Comparison of ENCODE assay signal across 20 cellular contexts in the genomic region with DNA sequence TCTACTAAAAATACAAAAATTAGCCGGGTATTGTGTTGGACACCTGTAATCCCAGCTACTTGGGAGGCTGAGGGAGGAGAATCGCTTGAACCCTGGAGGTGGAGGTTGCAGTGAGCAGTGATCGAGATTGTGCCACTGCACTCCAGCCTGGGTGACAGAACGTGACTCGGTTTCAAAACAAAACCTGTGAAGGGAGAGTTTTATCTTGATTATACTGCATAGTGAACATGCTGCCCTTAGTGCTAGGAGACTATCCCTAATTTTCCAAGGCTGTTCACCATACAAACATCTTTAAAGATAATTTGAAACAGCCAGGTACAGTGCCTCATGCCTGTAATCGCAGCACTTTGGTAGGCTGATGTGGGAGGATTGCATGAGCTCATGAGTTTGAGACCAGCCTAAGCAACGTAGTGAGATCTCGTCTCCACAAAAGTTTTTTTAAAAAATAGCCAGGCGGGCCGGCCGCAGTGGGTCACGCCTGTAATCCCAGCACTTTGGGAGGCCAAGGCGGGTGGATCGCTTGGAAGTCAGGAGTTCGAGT. TPM values are rescaled to one million over a fixed set of nuclear protein-coding genes. Genes with fewer than 3 reads are reported as not detected.
DNase-seq lines count a peak whose midpoint lies in the region; ATAC-seq and TF ChIP-seq lines count a peak whose summit lies in the region.
"Had no signal": no experiment of that assay in that cellular context is flagged by ENCODE, and none has a peak within 500 bp of the region (broad histone marks: within the 10 kb centered on the region; RNA-seq: fewer than 3 reads in every experiment).

No MANE protein-coding gene starts in this region.

- H2AFZ ChIP-seq in OCI-LY7 (ENCODE audit: low read length) = no peak overlapping the region
- no peak overlapping the region for H2AFZ ChIP-seq in hepatocyte
- H2AFZ ChIP-seq: GM23248 had no signal

- H3K27me3 Mint-ChIP-seq in activated naive CD8-positive, alpha-beta T cell treated with anti-CD3 and anti-CD28 coated beads, Interleukin-2, amount 50 U/mL, for 24 hours = no peaks in the 10 kb centered on the region
- no peaks in the 10 kb centered on the region for H3K27me3 Mint-ChIP-seq in activated naive CD8-positive, alpha-beta T cell treated with anti-CD3 and anti-CD28 coated beads for 36 hours
- H3K27me3 Mint-ChIP-seq: CD4-positive, CD25-positive, alpha-beta regulatory T cell had no signal

- H3K79me2 ChIP-seq in OCI-LY7 (ENCODE audit: insufficient read depth, low read depth, low read length) (peaks cover 91% of the 10 kb centered on the region), hepatocyte (peaks cover 85% of the 10 kb centered on the region)

- H3K9me2 ChIP-seq in OCI-LY7 (ENCODE audit: insufficient read depth, low read length) (no peaks in the 10 kb centered on the region), hepatocyte (replicated peaks; ENCODE audit: insufficient read depth) (no peaks in the 10 kb centered on the region)

- no peak overlapping the region for H3K4me3 Mint-ChIP-seq in activated naive CD8-positive, alpha-beta T cell treated with anti-CD3 and anti-CD28 coated beads, Interleukin-2, amount 50 U/mL, for 24 hours
- no peak overlapping the region for H3K4me3 Mint-ChIP-seq in activated naive CD8-positive, alpha-beta T cell treated with anti-CD3 and anti-CD28 coated beads for 36 hours

- H3K4me2 ChIP-seq in OCI-LY7 (ENCODE audit: low read length) (peak overlapping the region; percentile 93), hepatocyte (no peak overlapping the region)

- H3K9me3 ChIP-seq in OCI-LY7 (ENCODE audit: low read length) (no peaks in the 10 kb centered on the region), hepatocyte (ENCODE audit: low read depth) (no peaks in the 10 kb centered on the region), tibial artery (no peaks in the 10 kb centered on the region)

- DNase-seq in activated naive CD8-positive, alpha-beta T cell treated with anti-CD3 and anti-CD28 coated beads, Interleukin-2, amount 50 U/mL, for 24 hours = no peak
- no peak for DNase-seq in activated naive CD8-positive, alpha-beta T cell treated with anti-CD3 and anti-CD28 coated beads for 36 hours
- DNase-seq in OCI-LY7 (ENCODE audit: low spot score) (no peak), hepatocyte (ENCODE audit: low spot score) (no peak), tibial artery (no peak), mesenteric fat pad (ENCODE audit: low spot score) (no peak), NCI-H345 (lab: John Stamatoyannopoulos, UW) (no peak)
- DNase-seq in activated CD4-positive, alpha-beta T cell treated with anti-CD3 and anti-CD28 coated beads, Interleukin-2, amount 50 U/mL, for 4 hours = no peak
- DNase-seq: Calu3; CD4-positive, CD25-positive, alpha-beta regulatory T cell; DMS79 treated with DMSO at 0.1 percent for 48 hours; GF-D8; Kasumi-1; MV-4-11; NCI-H1436; NCI-H2029 treated with DMSO at 0.1 percent for 48 hours; NCI-H524; NK-92 treated with Interleukin-12 subunit alpha and Interleukin-12 subunit beta, amount 100 ng/mL, for 24 hours; PC-3 had no signal

- H3K9me3 Mint-ChIP-seq in activated naive CD8-positive, alpha-beta T cell treated with anti-CD3 and anti-CD28 coated beads, Interleukin-2, amount 50 U/mL, for 24 hours = no peaks in the 10 kb centered on the region
- no peaks in the 10 kb centered on the region for H3K9me3 Mint-ChIP-seq in activated naive CD8-positive, alpha-beta T cell treated with anti-CD3 and anti-CD28 coated beads for 36 hours
- H3K9me3 Mint-ChIP-seq: CD4-positive, CD25-positive, alpha-beta regulatory T cell had no signal

- H4K20me1 ChIP-seq in OCI-LY7 (ENCODE audit: insufficient read depth, low read length) (peaks cover 12% of the 10 kb centered on the region), hepatocyte (ENCODE audit: insufficient read depth, poor library complexity, severe bottlenecking) (no peaks in the 10 kb centered on the region)

- POLR2A ChIA-PET in OCI-LY7 (lab: Charles Lee) = interaction anchor here (1.6 to 7.5 kb wide), 5 partner anchors 12 to 65 kb away, joined by 4 to 125 read pairs (median 6); no protein-coding TSS in a partner anchor

- H3K4me1 ChIP-seq in OCI-LY7 (ENCODE audit: insufficient read depth, low read length, poor library complexity, severe bottlenecking) (peaks cover 80% of the 10 kb centered on the region), hepatocyte (ENCODE audit: insufficient read depth) (peaks cover 33% of the 10 kb centered on the region), tibial artery (peaks cover 0 to 74% (median 37%) of the 10 kb centered on the region in 4 donors)

- H3K36me3 ChIP-seq in OCI-LY7 (ENCODE audit: insufficient read depth, low read length) = peaks cover 20% of the 10 kb centered on the region; the same call in 1 of the 2 replicates
- no peaks in the 10 kb centered on the region for H3K36me3 ChIP-seq in hepatocyte (replicated peaks; ENCODE audit: insufficient read depth, low read depth)
- H3K36me3 ChIP-seq in tibial artery = no peaks in the 10 kb centered on the region

- CTCF ChIA-PET in OCI-LY7 (lab: Charles Lee; ENCODE audit: unreplicated experiment) = no interaction called here

- H3K27ac ChIP-seq in OCI-LY7 (ENCODE audit: low read depth, low read length, poor library complexity, severe bottlenecking) (peak overlapping the region; percentile 91), hepatocyte (peak overlapping the region; percentile 63), tibial artery (peak overlapping the region; percentile 58 to 62)
- H3K27ac ChIP-seq: GM23248 had no signal

- H3K36me3 Mint-ChIP-seq in activated naive CD8-positive, alpha-beta T cell treated with anti-CD3 and anti-CD28 coated beads, Interleukin-2, amount 50 U/mL, for 24 hours (ENCODE audit: low read depth) = no peaks in the 10 kb centered on the region
- H3K36me3 Mint-ChIP-seq in activated naive CD8-positive, alpha-beta T cell treated with anti-CD3 and anti-CD28 coated beads for 36 hours = peaks cover 3% of the 10 kb centered on the region

- BruUV-seq in OCI-LY7 (replicated peaks; lab: Mats Ljungman, UMichigan) = no TSS peak

- ATAC-seq in activated naive CD8-positive, alpha-beta T cell treated with anti-CD3 and anti-CD28 coated beads, Interleukin-2, amount 50 U/mL, for 24 hours = no peak
- ATAC-seq: PC-3 had no signal

- TF ChIP-seq CTCF in OCI-LY7 (conservative IDR thresholded peaks at IDR 0.05; ENCODE audit: low read length) (no peak), hepatocyte (IDR thresholded peaks at IDR 0.05; ENCODE audit: poor library complexity) (no peak), tibial artery (IDR thresholded peaks at IDR 0.05) (no peak)

- intact Hi-C loops in OCI-LY7 (cut with micrococcal nuclease; ENCODE audit: unreplicated experiment) = no loop called here
- intact Hi-C loops in tibial artery (cut with DNase I; ENCODE audit: low total_unique reads) = no loop called here

- H3K27me3 ChIP-seq in hepatocyte (no peaks in the 10 kb centered on the region), tibial artery (no peaks in the 10 kb centered on the region)

- H3K27ac Mint-ChIP-seq in activated naive CD8-positive, alpha-beta T cell treated with anti-CD3 and anti-CD28 coated beads, Interleukin-2, amount 50 U/mL, for 24 hours = peak overlapping the region; percentile 88
- H3K27ac Mint-ChIP-seq in activated naive CD8-positive, alpha-beta T cell treated with anti-CD3 and anti-CD28 coated beads for 36 hours = no peak overlapping the region

- WGBS in hepatocyte (ENCODE audit: low lambda C conversion rate, missing lambda C conversion rate) = 93% methylated on average over 15 of the region's 15 CpGs

- H3K4me3 ChIP-seq in OCI-LY7 (ENCODE audit: low read depth, low read length, poor library complexity, severe bottlenecking) = peak overlapping the region; percentile 92
- no peak overlapping the region for H3K4me3 ChIP-seq in hepatocyte
- H3K4me3 ChIP-seq in tibial artery = no peak overlapping the region
- H3K4me3 ChIP-seq: GM23248 had no signal

- H3K4me1 Mint-ChIP-seq in activated naive CD8-positive, alpha-beta T cell treated with anti-CD3 and anti-CD28 coated beads, Interleukin-2, amount 50 U/mL, for 24 hours = peaks cover 79% of the 10 kb centered on the region
- peaks cover 38% of the 10 kb centered on the region for H3K4me1 Mint-ChIP-seq in activated naive CD8-positive, alpha-beta T cell treated with anti-CD3 and anti-CD28 coated beads for 36 hours

RNA-seq across cellular contexts. Expression of gene AFF1, which starts 6.2 kb away (rescaled TPM):
- total RNA-seq in activated naive CD8-positive, alpha-beta T cell treated with anti-CD3 and anti-CD28 coated beads for 36 hours = 10 to 100 TPM; 28.7 to 31.5 TPM
- 28.7 and 29.9 TPM in 2 replicates for total RNA-seq in OCI-LY7 (2014; rRNA removed; shearing (Covaris generic))
- total RNA-seq in OCI-LY7 (2022) (69.7 and 81.4 TPM in 2 replicates), hepatocyte (36.1 and 38.7 TPM in 2 replicates), mesenteric fat pad (122 TPM)
- polyA plus RNA-seq in hepatocyte = 28.7 and 31.9 TPM in 2 replicates

RNA-seq across cellular contexts. Expression of gene C4orf36, which starts 48.8 kb away (rescaled TPM):
- not detected for total RNA-seq in activated naive CD8-positive, alpha-beta T cell treated with anti-CD3 and anti-CD28 coated beads for 36 hours
- not detected in 2 replicates for total RNA-seq in OCI-LY7 (2014; rRNA removed; shearing (Covaris generic))
- 1.4 TPM in 1 of 2 replicates, not detected in the other for total RNA-seq in OCI-LY7 (2022)
- total RNA-seq in hepatocyte = 1.2 and 1.3 TPM in 2 replicates
- 2.0 and 2.3 TPM in 2 replicates for polyA plus RNA-seq in hepatocyte
- total RNA-seq in mesenteric fat pad = 1.2 TPM
- total RNA-seq: CD4-positive, CD25-positive, alpha-beta regulatory T cell had no signal
- polyA plus RNA-seq: CD4-positive, CD25-positive, alpha-beta regulatory T cell; GM23248 had no signal
